22 cellular contexts compared by ENCODE assay signal in the genomic region with DNA sequence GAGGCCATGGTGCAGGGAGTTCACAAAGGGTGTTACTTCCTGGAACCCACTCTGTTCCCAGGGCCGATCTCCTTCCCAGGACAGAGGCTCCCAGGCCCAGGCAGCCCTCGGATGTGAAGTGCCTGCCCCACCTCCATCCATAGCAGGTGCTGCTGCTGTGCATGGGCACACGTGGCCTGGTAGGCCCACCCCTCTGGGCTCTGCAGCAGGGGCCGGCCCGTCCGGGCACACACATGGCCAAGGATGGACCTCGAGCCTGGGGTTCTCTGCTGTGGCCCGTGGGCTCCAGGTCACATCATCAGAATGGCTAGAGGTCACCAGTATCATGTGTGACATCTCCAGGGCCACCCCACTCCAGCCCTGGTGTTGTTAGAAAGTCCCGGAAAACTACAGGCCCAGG.
DNase-seq lines count a peak whose midpoint lies in the region; ATAC-seq, FAIRE-seq and TF ChIP-seq lines count a peak whose summit lies in the region.
"Had no signal": no experiment of that assay in that cellular context is flagged by ENCODE, and none has a peak within 500 bp of the region (broad histone marks: within the 10 kb centered on the region; RNA-seq: fewer than 3 reads in every experiment).

No MANE protein-coding gene starts in this region.

- DNase-seq in Right ventricle myocardium inferior (ENCODE audit: missing footprints) (peak; percentile 50), left cardiac atrium (no peak), heart right ventricle (no peak), posterior vena cava (ENCODE audit: low spot score) (peak; percentile 78), urothelium cell line (ENCODE audit: low spot score) (no peak), HTR-8/SVneo (ENCODE audit: insufficient read length, low spot score) (no peak)
- DNase-seq: 8988T; activated CD4-positive, alpha-beta T cell treated with anti-CD3 and anti-CD28 coated beads for 36 hours; activated CD8-positive, alpha-beta memory T cell treated with anti-CD3 and anti-CD28 coated beads, Interleukin-2, amount 50 U/mL, for 4 hours; C1 segment of cervical spinal cord; dermis blood vessel endothelial cell; DMS153; Karpas-422; NCI-H1092 treated with DMSO at 0.1 percent for 48 hours; NCI-H2081 treated with DMSO at 0.1 percent for 48 hours; NCI-H524 treated with DMSO at 0.1 percent for 48 hours; retina; stimulated activated CD4-positive, alpha-beta T cell treated with anti-CD3 and anti-CD28 coated beads, Interleukin-2, amount 100 ng/mL, for 24 hours had no signal

- H3K27ac ChIP-seq in heart right ventricle: peak overlapping the region in 7 of 10 donors; percentile 6 to 96 (median 89)
- H3K27ac ChIP-seq: SK-N-MC had no signal

- TF ChIP-seq CTCF in heart right ventricle (IDR thresholded peaks at IDR 0.05): no peak

- FAIRE-seq in urothelium cell line (lab: Jason Lieb, UNC): peak; percentile 30
- no peak for FAIRE-seq in HTR-8/SVneo (lab: Jason Lieb, UNC)

- ATAC-seq in Right ventricle myocardium inferior (no peak), left cardiac atrium (no peak), heart right ventricle (no peak), SK-N-SH treated with all-trans-retinoic acid at 6 μM for 48 hours (no peak), HG03354 (IDR thresholded peaks at IDR 0.05; ENCODE audit: poor library complexity, severe bottlenecking, unreplicated experiment) (no peak)
- ATAC-seq: activated CD4-positive, alpha-beta T cell treated with anti-CD3 and anti-CD28 coated beads for 36 hours had no signal

- peaks cover 28 to 87% (median 59%) of the 10 kb centered on the region in 9 donors for H3K4me1 ChIP-seq in heart right ventricle

- no peak overlapping the region for H3K4me3 ChIP-seq in heart right ventricle
- H3K4me3 ChIP-seq: SK-N-MC, suprapubic skin had no signal

- intact Hi-C loops in Right ventricle myocardium inferior (cut with DNase I) (no loop called here), left cardiac atrium (cut with DNase I) (loop anchor here in 1 of 2 donors (2.0 kb wide), 1 partner anchor 55 kb away; no protein-coding TSS in a partner anchor), heart right ventricle (cut with DNase I) (loop anchor here in 2 of 10 donors (2.0 to 5.0 kb wide), 2 partner anchors 29 to 65 kb away; no protein-coding TSS in a partner anchor), posterior vena cava (cut with DNase I) (no loop called here)

- no peaks in the 10 kb centered on the region for H3K27me3 ChIP-seq in heart right ventricle
- H3K27me3 ChIP-seq: suprapubic skin had no signal

- WGBS in heart right ventricle, 2 donors: 85 to 90% methylated on average over 9 of the region's 9 CpGs

- no peaks in the 10 kb centered on the region for H3K36me3 ChIP-seq in heart right ventricle
- H3K36me3 ChIP-seq: suprapubic skin had no signal

- peaks cover 0 to 3% (median 0%) of the 10 kb centered on the region in 11 donors for H3K9me3 ChIP-seq in heart right ventricle
- H3K9me3 ChIP-seq: suprapubic skin had no signal

TF ChIP-seq in SK-N-SH treated with all-trans-retinoic acid at 6 μM for 48 hours, 23 proteins besides CTCF, POLR2A, EP300 and RAD21:
- TF ChIP-seq ZC3H10 (CRISPR knock-in tag; IDR thresholded peaks at IDR 0.05) (no peak), ARNTL (CRISPR knock-in tag; IDR thresholded peaks at IDR 0.05; ENCODE audit: borderline replicate concordance, low read depth) (no peak), ESRRG (CRISPR knock-in tag; IDR thresholded peaks at IDR 0.05) (no peak), RARB (CRISPR knock-in tag; IDR thresholded peaks at IDR 0.05) (no peak), CSDC2 (CRISPR knock-in tag; IDR thresholded peaks at IDR 0.05) (no peak), PPARA (CRISPR knock-in tag; IDR thresholded peaks at IDR 0.05; ENCODE audit: borderline replicate concordance) (no peak), ZFP3 (CRISPR knock-in tag; IDR thresholded peaks at IDR 0.05) (no peak), ZNF8 (CRISPR knock-in tag; IDR thresholded peaks at IDR 0.05) (no peak)
- TF ChIP-seq, protein P1, sequence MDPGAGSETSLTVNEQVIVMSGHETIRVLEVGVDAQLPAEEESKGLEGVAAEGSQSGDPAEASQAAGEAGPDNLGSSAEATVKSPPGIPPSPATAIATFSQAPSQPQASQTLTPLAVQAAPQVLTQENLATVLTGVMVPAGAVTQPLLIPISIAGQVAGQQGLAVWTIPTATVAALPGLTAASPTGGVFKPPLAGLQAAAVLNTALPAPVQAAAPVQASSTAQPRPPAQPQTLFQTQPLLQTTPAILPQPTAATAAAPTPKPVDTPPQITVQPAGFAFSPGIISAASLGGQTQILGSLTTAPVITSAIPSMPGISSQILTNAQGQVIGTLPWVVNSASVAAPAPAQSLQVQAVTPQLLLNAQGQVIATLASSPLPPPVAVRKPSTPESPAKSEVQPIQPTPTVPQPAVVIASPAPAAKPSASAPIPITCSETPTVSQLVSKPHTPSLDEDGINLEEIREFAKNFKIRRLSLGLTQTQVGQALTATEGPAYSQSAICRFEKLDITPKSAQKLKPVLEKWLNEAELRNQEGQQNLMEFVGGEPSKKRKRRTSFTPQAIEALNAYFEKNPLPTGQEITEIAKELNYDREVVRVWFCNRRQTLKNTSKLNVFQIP (CRISPR knock-in tag; IDR thresholded peaks at IDR 0.05; ENCODE audit: borderline replicate concordance, low read depth): no peak
- TF ChIP-seq, protein P2, sequence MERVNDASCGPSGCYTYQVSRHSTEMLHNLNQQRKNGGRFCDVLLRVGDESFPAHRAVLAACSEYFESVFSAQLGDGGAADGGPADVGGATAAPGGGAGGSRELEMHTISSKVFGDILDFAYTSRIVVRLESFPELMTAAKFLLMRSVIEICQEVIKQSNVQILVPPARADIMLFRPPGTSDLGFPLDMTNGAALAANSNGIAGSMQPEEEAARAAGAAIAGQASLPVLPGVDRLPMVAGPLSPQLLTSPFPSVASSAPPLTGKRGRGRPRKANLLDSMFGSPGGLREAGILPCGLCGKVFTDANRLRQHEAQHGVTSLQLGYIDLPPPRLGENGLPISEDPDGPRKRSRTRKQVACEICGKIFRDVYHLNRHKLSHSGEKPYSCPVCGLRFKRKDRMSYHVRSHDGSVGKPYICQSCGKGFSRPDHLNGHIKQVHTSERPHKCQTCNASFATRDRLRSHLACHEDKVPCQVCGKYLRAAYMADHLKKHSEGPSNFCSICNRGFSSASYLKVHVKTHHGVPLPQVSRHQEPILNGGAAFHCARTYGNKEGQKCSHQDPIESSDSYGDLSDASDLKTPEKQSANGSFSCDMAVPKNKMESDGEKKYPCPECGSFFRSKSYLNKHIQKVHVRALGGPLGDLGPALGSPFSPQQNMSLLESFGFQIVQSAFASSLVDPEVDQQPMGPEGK (CRISPR knock-in tag; IDR thresholded peaks at IDR 0.05; ENCODE audit: borderline replicate concordance): no peak
- TF ChIP-seq, protein P3, sequence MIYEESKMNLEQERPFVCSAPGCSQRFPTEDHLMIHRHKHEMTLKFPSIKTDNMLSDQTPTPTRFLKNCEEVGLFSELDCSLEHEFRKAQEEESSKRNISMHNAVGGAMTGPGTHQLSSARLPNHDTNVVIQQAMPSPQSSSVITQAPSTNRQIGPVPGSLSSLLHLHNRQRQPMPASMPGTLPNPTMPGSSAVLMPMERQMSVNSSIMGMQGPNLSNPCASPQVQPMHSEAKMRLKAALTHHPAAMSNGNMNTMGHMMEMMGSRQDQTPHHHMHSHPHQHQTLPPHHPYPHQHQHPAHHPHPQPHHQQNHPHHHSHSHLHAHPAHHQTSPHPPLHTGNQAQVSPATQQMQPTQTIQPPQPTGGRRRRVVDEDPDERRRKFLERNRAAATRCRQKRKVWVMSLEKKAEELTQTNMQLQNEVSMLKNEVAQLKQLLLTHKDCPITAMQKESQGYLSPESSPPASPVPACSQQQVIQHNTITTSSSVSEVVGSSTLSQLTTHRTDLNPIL (CRISPR knock-in tag; IDR thresholded peaks at IDR 0.05; ENCODE audit: low read depth): no peak
- TF ChIP-seq, protein P4, sequence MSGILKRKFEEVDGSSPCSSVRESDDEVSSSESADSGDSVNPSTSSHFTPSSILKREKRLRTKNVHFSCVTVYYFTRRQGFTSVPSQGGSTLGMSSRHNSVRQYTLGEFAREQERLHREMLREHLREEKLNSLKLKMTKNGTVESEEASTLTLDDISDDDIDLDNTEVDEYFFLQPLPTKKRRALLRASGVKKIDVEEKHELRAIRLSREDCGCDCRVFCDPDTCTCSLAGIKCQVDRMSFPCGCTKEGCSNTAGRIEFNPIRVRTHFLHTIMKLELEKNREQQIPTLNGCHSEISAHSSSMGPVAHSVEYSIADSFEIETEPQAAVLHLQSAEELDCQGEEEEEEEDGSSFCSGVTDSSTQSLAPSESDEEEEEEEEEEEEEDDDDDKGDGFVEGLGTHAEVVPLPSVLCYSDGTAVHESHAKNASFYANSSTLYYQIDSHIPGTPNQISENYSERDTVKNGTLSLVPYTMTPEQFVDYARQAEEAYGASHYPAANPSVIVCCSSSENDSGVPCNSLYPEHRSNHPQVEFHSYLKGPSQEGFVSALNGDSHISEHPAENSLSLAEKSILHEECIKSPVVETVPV (CRISPR knock-in tag; IDR thresholded peaks at IDR 0.05): no peak
- TF ChIP-seq, protein P5, sequence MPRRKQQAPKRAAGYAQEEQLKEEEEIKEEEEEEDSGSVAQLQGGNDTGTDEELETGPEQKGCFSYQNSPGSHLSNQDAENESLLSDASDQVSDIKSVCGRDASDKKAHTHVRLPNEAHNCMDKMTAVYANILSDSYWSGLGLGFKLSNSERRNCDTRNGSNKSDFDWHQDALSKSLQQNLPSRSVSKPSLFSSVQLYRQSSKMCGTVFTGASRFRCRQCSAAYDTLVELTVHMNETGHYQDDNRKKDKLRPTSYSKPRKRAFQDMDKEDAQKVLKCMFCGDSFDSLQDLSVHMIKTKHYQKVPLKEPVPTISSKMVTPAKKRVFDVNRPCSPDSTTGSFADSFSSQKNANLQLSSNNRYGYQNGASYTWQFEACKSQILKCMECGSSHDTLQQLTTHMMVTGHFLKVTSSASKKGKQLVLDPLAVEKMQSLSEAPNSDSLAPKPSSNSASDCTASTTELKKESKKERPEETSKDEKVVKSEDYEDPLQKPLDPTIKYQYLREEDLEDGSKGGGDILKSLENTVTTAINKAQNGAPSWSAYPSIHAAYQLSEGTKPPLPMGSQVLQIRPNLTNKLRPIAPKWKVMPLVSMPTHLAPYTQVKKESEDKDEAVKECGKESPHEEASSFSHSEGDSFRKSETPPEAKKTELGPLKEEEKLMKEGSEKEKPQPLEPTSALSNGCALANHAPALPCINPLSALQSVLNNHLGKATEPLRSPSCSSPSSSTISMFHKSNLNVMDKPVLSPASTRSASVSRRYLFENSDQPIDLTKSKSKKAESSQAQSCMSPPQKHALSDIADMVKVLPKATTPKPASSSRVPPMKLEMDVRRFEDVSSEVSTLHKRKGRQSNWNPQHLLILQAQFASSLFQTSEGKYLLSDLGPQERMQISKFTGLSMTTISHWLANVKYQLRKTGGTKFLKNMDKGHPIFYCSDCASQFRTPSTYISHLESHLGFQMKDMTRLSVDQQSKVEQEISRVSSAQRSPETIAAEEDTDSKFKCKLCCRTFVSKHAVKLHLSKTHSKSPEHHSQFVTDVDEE (CRISPR knock-in tag; IDR thresholded peaks at IDR 0.05): no peak

Comparison
In these comparisons a context has a peak if more than half of its experiments do, and no peak if none do; other contexts are left out.
1. DNase-seq: peak in Right ventricle myocardium inferior (single experiment) and posterior vena cava (single experiment); none in left cardiac atrium (single experiment), heart right ventricle (0 of 2), urothelium cell line (single experiment) and HTR-8/SVneo (single experiment).